ENCODE assay signal across 2 cellular contexts in genomic region chr2:130354135-130354420, GRCh38.
TF ChIP-seq lines count a peak whose summit lies in the region.

No MANE protein-coding gene starts in this region.

TF ChIP-seq in GM23338, 12 proteins besides CTCF, POLR2A, EP300 and RAD21:
- no peak for TF ChIP-seq NANOG (IDR thresholded peaks at IDR 0.05; ENCODE audit: borderline replicate concordance)
- no peak for TF ChIP-seq ZNF114 (CRISPR knock-in tag; IDR thresholded peaks at IDR 0.05)
- TF ChIP-seq EZH2 (IDR thresholded peaks at IDR 0.05; ENCODE audit: low read depth, unreplicated experiment), result no peak
- no peak for TF ChIP-seq ETS1 (IDR thresholded peaks at IDR 0.05)
- no peak for TF ChIP-seq ZNF331 (CRISPR knock-in tag; IDR thresholded peaks at IDR 0.05; ENCODE audit: low read depth)
- TF ChIP-seq POLR2AphosphoS5 (IDR thresholded peaks at IDR 0.05; ENCODE audit: low read depth), result no peak
- TF ChIP-seq JUNB (IDR thresholded peaks at IDR 0.05; ENCODE audit: unreplicated experiment), result no peak
- TF ChIP-seq CREB1 (CRISPR knock-in tag; IDR thresholded peaks at IDR 0.05; ENCODE audit: low read depth), result no peak
- no peak for TF ChIP-seq ZNF462 (CRISPR knock-in tag; IDR thresholded peaks at IDR 0.05)
- no peak for TF ChIP-seq EZH2phosphoT487 (IDR thresholded peaks at IDR 0.05; ENCODE audit: unreplicated experiment)
- no peak for TF ChIP-seq REST (IDR thresholded peaks at IDR 0.05; ENCODE audit: unreplicated experiment)
- TF ChIP-seq STAT1 (IDR thresholded peaks at IDR 0.05; ENCODE audit: unreplicated experiment), result no peak

TF ChIP-seq in K562, 482 proteins besides CTCF, POLR2A, EP300 and RAD21:
- TF ChIP-seq E2F5 (CRISPR knock-in tag; IDR thresholded peaks at IDR 0.05) (no peak), ZNF253 (CRISPR knock-in tag; conservative IDR thresholded peaks at IDR 0.05) (no peak), ZNF584 (CRISPR knock-in tag; IDR thresholded peaks at IDR 0.05; ENCODE audit: low read depth) (no peak), CBFB (CRISPR knock-in tag; IDR thresholded peaks at IDR 0.05) (no peak), ZNF318 (IDR thresholded peaks at IDR 0.05; ENCODE audit: borderline replicate concordance in 1 of 2, low read depth in 1 of 2) (no peak), ZKSCAN1 (IDR thresholded peaks at IDR 0.05; ENCODE audit: low read depth, low read length) (no peak), HNRNPL (IDR thresholded peaks at IDR 0.05; ENCODE audit: low read depth, low read length) (no peak), YY1 (IDR thresholded peaks at IDR 0.05; ENCODE audit: borderline replicate concordance in 1 of 3, control insufficient read depth in 1 of 3, extremely low read depth in 1 of 3, insufficient read depth in 3 of 3, insufficient read length in 1 of 3, insufficient replicate concordance in 2 of 3, low read depth in 1 of 3, low read length in 2 of 3) (no peak), RNF2 (IDR thresholded peaks at IDR 0.05) (no peak), ETV6 (IDR thresholded peaks at IDR 0.05; ENCODE audit: borderline replicate concordance in 1 of 2, low read depth in 2 of 2, low read length in 1 of 2) (no peak), ETV6 (CRISPR knock-in tag; IDR thresholded peaks at IDR 0.05; ENCODE audit: borderline replicate concordance) (no peak), EZH2 (IDR thresholded peaks at IDR 0.05; ENCODE audit: borderline replicate concordance, low read depth, low read length) (no peak), SMARCC2 (IDR thresholded peaks at IDR 0.05; ENCODE audit: low read depth) (no peak), PML (IDR thresholded peaks at IDR 0.05; ENCODE audit: low read length) (no peak), TOE1 (IDR thresholded peaks at IDR 0.05; ENCODE audit: borderline replicate concordance) (no peak), TOE1 (CRISPR knock-in tag; IDR thresholded peaks at IDR 0.05; ENCODE audit: borderline replicate concordance, low read depth) (no peak), ZBED1 (IDR thresholded peaks at IDR 0.05) (no peak), ESRRB (CRISPR knock-in tag; IDR thresholded peaks at IDR 0.05; ENCODE audit: borderline replicate concordance) (no peak), C11orf30 (IDR thresholded peaks at IDR 0.05; ENCODE audit: low read depth) (no peak), ZNF134 (CRISPR knock-in tag; conservative IDR thresholded peaks at IDR 0.05) (no peak), PBX2 (CRISPR knock-in tag; IDR thresholded peaks at IDR 0.05; ENCODE audit: low read depth) (no peak), PBX2 (tag; conservative IDR thresholded peaks at IDR 0.05; ENCODE audit: low read depth) (no peak), MAFK (IDR thresholded peaks at IDR 0.05; ENCODE audit: low read length) (no peak)
